In genomic region chr5:137622850-137623249, GRCh38 we compare ENCODE assay signal across 8 cellular contexts.
DNase-seq lines count a peak whose midpoint lies in the region; ATAC-seq and TF ChIP-seq lines count a peak whose summit lies in the region.

No MANE protein-coding gene starts in this region.

- WGBS in right lobe of liver (ENCODE audit: insufficient coverage, low coverage, low lambda C conversion rate, missing lambda C conversion rate): 10% methylated on average over 4 of the region's 5 CpGs
- WGBS in aorta, 2 donors: 4 to 5% methylated on average over 5 of the region's 5 CpGs

- H3K27ac ChIP-seq in right lobe of liver: peak overlapping the region in 2 of 3 donors; percentile 12 to 72
- H3K27ac ChIP-seq in aorta (ENCODE audit: low read depth in 1 of 2, low read length in 2 of 2): peak overlapping the region; percentile 94 to 99

- POLR2A ChIA-PET in MCF 10A (lab: Yijun Ruan, JAX): interaction anchor here (0.6 to 3.7 kb wide), 28 partner anchors 8 to 1616 kb away, joined by 3 to 53 read pairs (median 4); partner anchors contain the start of gene HNRNPA0

- intact Hi-C loops in MCF 10A (cut with micrococcal nuclease): loop anchor here (5.0 to 10.0 kb wide), 3 partner anchors 301 to 818 kb away; partner anchors contain the start of gene FAM13B
- intact Hi-C loops in right lobe of liver (cut with DNase I): no loop called here
- intact Hi-C loops in aorta (cut with DNase I): loop anchor here in 1 of 2 donors (10.0 kb wide), 1 partner anchor 202 kb away; no protein-coding TSS in a partner anchor

- H3K36me3 ChIP-seq in right lobe of liver (no peaks in the 10 kb centered on the region), aorta (ENCODE audit: control insufficient read depth in 1 of 2, insufficient read depth in 2 of 2, low read length in 1 of 2) (no peaks in the 10 kb centered on the region)

- CTCF ChIA-PET in MCF 10A (lab: Yijun Ruan, JAX): interaction anchor here (0.5 to 14.9 kb wide), 23 partner anchors 9 to 1215 kb away, joined by 3 to 690 read pairs (median 3); partner anchors contain the start of gene KLHL3

- no peaks in the 10 kb centered on the region for H3K27me3 ChIP-seq in right lobe of liver
- no peaks in the 10 kb centered on the region for H3K27me3 ChIP-seq in aorta (ENCODE audit: control insufficient read depth in 1 of 2, insufficient read depth in 2 of 2, low read length in 1 of 2)

- H3K27me3 Mint-ChIP-seq in MCF 10A (ENCODE audit: insufficient read depth, unreplicated experiment): no peaks in the 10 kb centered on the region

- no peaks in the 10 kb centered on the region for H3K9me3 Mint-ChIP-seq in MCF 10A (ENCODE audit: unreplicated experiment)

- peak overlapping the region; percentile 62 for H3K4me3 Mint-ChIP-seq in MCF 10A (ENCODE audit: unreplicated experiment)

- TF ChIP-seq POLR2A in right lobe of liver (IDR thresholded peaks at IDR 0.05): no peak

- H3K27ac Mint-ChIP-seq in MCF 10A (ENCODE audit: low read depth, unreplicated experiment): peak overlapping the region; percentile 92

- H3K4me3 ChIP-seq in right lobe of liver (no peak overlapping the region), aorta (ENCODE audit: low read length in 2 of 2) (no peak overlapping the region)

- H3K36me3 Mint-ChIP-seq in MCF 10A (ENCODE audit: insufficient read depth, unreplicated experiment): peaks cover 4% of the 10 kb centered on the region

- peak; percentile 40 for DNase-seq in activated CD8-positive, alpha-beta memory T cell treated with anti-CD3 and anti-CD28 coated beads for 24 hours
- no peak for DNase-seq in activated CD8-positive, alpha-beta memory T cell treated with anti-CD3 and anti-CD28 coated beads, Interleukin-2, amount 50 U/mL, for 4 hours
- DNase-seq in MCF 10A (ENCODE audit: unreplicated experiment): peak; percentile 99
- peak; percentile 86 to 94 (median 92) for DNase-seq in right lobe of liver
- peak; percentile 92 to 93 for DNase-seq in aorta
- DNase-seq in NCI-H345 treated with DMSO at 0.1 percent for 48 hours (lab: John Stamatoyannopoulos, UW; ENCODE audit: unreplicated experiment): no peak
- no peak for DNase-seq in SW480 (ENCODE audit: low spot score)

- ATAC-seq in right lobe of liver: peak; percentile 91 to 98 (median 95)
- ATAC-seq in aorta (ENCODE audit: low FRiP score): peak; percentile 81
- no peak for ATAC-seq in HG02840 (IDR thresholded peaks at IDR 0.05; ENCODE audit: low FRiP score, unreplicated experiment)

- H3K9me3 ChIP-seq in right lobe of liver (no peaks in the 10 kb centered on the region), aorta (ENCODE audit: control insufficient read depth, low read length) (no peaks in the 10 kb centered on the region)

- BruUV-seq in MCF 10A (replicated peaks; lab: Mats Ljungman, UMichigan): no TSS peak

- TF ChIP-seq CTCF in MCF 10A (IDR thresholded peaks at IDR 0.05; ENCODE audit: unreplicated experiment) (no peak), right lobe of liver (IDR thresholded peaks at IDR 0.05) (no peak)

- H3K4me1 ChIP-seq in right lobe of liver: peaks cover 0 to 23% (median 6%) of the 10 kb centered on the region in 4 donors
- peaks cover 5 to 15% of the 10 kb centered on the region in 2 donors for H3K4me1 ChIP-seq in aorta (ENCODE audit: control insufficient read depth in 1 of 2, insufficient read depth in 2 of 2, low read length in 2 of 2)

- H3K4me1 Mint-ChIP-seq in MCF 10A (ENCODE audit: insufficient read depth, unreplicated experiment): peaks cover 41% of the 10 kb centered on the region

Comparison
In these comparisons a context has a peak if more than half of its experiments do, and no peak if none do; other contexts are left out.
1. DNase-seq: peak in activated CD8-positive, alpha-beta memory T cell treated with anti-CD3 and anti-CD28 coated beads for 24 hours (single experiment), MCF 10A (single experiment), right lobe of liver (3 of 3) and aorta (2 of 2); none in activated CD8-positive, alpha-beta memory T cell treated with anti-CD3 and anti-CD28 coated beads, Interleukin-2, amount 50 U/mL, for 4 hours (single experiment), NCI-H345 treated with DMSO at 0.1 percent for 48 hours (single experiment) and SW480 (single experiment).